ENCODE assay signal across 1 cellular context in the genomic region with DNA sequence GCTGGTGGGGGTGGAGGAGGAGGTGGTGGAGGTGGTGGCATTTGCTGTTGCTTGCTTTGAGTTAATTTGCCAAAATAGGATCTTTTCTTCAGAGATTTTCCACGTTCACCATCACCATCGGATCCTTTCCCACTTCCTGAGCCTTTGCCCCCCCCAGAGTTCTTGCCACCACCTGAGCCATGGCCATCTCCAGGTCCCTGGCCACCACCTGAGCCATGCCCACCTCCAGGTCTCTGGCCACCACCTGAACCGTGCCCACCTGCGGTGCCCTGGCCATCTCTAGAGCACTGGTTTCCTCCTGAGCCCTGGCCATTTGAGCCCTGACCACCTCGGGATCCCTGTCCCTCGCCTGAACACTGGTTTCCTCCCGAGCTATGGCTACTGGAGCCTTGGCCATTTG.
TF ChIP-seq lines count a peak whose summit lies in the region.

No MANE protein-coding gene starts in this region.

TF ChIP-seq in neural cell, 6 proteins besides CTCF, POLR2A, EP300 and RAD21 (continued from another document):
- TF ChIP-seq, protein P1, sequence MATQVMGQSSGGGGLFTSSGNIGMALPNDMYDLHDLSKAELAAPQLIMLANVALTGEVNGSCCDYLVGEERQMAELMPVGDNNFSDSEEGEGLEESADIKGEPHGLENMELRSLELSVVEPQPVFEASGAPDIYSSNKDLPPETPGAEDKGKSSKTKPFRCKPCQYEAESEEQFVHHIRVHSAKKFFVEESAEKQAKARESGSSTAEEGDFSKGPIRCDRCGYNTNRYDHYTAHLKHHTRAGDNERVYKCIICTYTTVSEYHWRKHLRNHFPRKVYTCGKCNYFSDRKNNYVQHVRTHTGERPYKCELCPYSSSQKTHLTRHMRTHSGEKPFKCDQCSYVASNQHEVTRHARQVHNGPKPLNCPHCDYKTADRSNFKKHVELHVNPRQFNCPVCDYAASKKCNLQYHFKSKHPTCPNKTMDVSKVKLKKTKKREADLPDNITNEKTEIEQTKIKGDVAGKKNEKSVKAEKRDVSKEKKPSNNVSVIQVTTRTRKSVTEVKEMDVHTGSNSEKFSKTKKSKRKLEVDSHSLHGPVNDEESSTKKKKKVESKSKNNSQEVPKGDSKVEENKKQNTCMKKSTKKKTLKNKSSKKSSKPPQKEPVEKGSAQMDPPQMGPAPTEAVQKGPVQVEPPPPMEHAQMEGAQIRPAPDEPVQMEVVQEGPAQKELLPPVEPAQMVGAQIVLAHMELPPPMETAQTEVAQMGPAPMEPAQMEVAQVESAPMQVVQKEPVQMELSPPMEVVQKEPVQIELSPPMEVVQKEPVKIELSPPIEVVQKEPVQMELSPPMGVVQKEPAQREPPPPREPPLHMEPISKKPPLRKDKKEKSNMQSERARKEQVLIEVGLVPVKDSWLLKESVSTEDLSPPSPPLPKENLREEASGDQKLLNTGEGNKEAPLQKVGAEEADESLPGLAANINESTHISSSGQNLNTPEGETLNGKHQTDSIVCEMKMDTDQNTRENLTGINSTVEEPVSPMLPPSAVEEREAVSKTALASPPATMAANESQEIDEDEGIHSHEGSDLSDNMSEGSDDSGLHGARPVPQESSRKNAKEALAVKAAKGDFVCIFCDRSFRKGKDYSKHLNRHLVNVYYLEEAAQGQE (IDR thresholded peaks at IDR 0.05; ENCODE audit: borderline replicate concordance): no peak
- no peak for TF ChIP-seq SMC3 (conservative IDR thresholded peaks at IDR 0.05; ENCODE audit: poor library complexity)
